ENCODE assay signal across 8 cellular contexts in genomic region chr6:155315516-155315871, GRCh38. TPM values are rescaled to one million over a fixed set of nuclear protein-coding genes. Genes with fewer than 3 reads are reported as not detected.
DNase-seq lines count a peak whose midpoint lies in the region; ATAC-seq and TF ChIP-seq lines count a peak whose summit lies in the region.

No MANE protein-coding gene starts in this region.

- H3K36me3 ChIP-seq in SU-DHL-6 (ENCODE audit: low read length), result peaks cover 16% of the 10 kb centered on the region; the same call in 1 of the 2 replicates

- TF ChIP-seq CTCF in SU-DHL-6 (IDR thresholded peaks at IDR 0.05; ENCODE audit: insufficient read depth, low read length, poor library complexity, severe bottlenecking) (no peak), fibroblast of villous mesenchyme (IDR thresholded peaks at IDR 0.05; ENCODE audit: insufficient read depth, low read depth, low read length) (no peak)

- no peaks in the 10 kb centered on the region for H3K9me2 ChIP-seq in SU-DHL-6 (replicated peaks; ENCODE audit: insufficient read depth, low read length)

- H3K27me3 Mint-ChIP-seq in stimulated activated memory B cell treated with anti-CD40 and anti-IgM and Interleukin-4, amounts not matched to agents 10 μg/mL and 1 μg/mL and 100 μg/mL, for 72 hours, result no peaks in the 10 kb centered on the region

- peaks cover 29% of the 10 kb centered on the region for H3K4me1 Mint-ChIP-seq in stimulated activated memory B cell treated with anti-CD40 and anti-IgM and Interleukin-4, amounts not matched to agents 10 μg/mL and 1 μg/mL and 100 μg/mL, for 72 hours

- H3K27ac Mint-ChIP-seq in stimulated activated memory B cell treated with anti-CD40 and anti-IgM and Interleukin-4, amounts not matched to agents 10 μg/mL and 1 μg/mL and 100 μg/mL, for 72 hours, result peak overlapping the region; percentile 93

- peak overlapping the region; percentile 29 for H2AFZ ChIP-seq in SU-DHL-6 (ENCODE audit: low read depth, low read length, severe bottlenecking)

- peak overlapping the region; percentile 59 for H3K9ac ChIP-seq in SU-DHL-6 (ENCODE audit: low read length)

- peak overlapping the region; percentile 60 for H3K4me3 ChIP-seq in SU-DHL-6 (ENCODE audit: insufficient read depth, low read length, poor library complexity, severe bottlenecking)
- peak overlapping the region; percentile 97 for H3K4me3 ChIP-seq in fibroblast of villous mesenchyme (ENCODE audit: low read depth, low read length)

- DNase-seq in NCI-H82 (lab: John Stamatoyannopoulos, UW) (peak; percentile 24), NCI-H82 treated with DMSO at 0.1 percent for 48 hours (lab: John Stamatoyannopoulos, UW; ENCODE audit: unreplicated experiment) (no peak), fibroblast of villous mesenchyme (ENCODE audit: low read depth) (peak; percentile 47), GM19238 (ENCODE audit: insufficient read length, low spot score) (no peak), SW480 (ENCODE audit: low spot score) (no peak), mucosa of gallbladder (ENCODE audit: low spot score) (no peak)

- H4K20me1 ChIP-seq in SU-DHL-6 (ENCODE audit: low read depth, low read length), result no peaks in the 10 kb centered on the region

- H3K4me3 Mint-ChIP-seq in stimulated activated memory B cell treated with anti-CD40 and anti-IgM and Interleukin-4, amounts not matched to agents 10 μg/mL and 1 μg/mL and 100 μg/mL, for 72 hours, result peak overlapping the region; percentile 97

- peaks cover 29% of the 10 kb centered on the region for H3F3A ChIP-seq in SU-DHL-6 (ENCODE audit: insufficient read depth)

- peak overlapping the region; percentile 92 for H3K27ac ChIP-seq in SU-DHL-6 (ENCODE audit: low read depth, low read length)

- no peaks in the 10 kb centered on the region for H3K9me3 Mint-ChIP-seq in stimulated activated memory B cell treated with anti-CD40 and anti-IgM and Interleukin-4, amounts not matched to agents 10 μg/mL and 1 μg/mL and 100 μg/mL, for 72 hours

- H3K36me3 Mint-ChIP-seq in stimulated activated memory B cell treated with anti-CD40 and anti-IgM and Interleukin-4, amounts not matched to agents 10 μg/mL and 1 μg/mL and 100 μg/mL, for 72 hours, result peaks cover 2% of the 10 kb centered on the region

- no peaks in the 10 kb centered on the region for H3K27me3 ChIP-seq in SU-DHL-6 (ENCODE audit: low read length)

- peaks cover 37% of the 10 kb centered on the region for H3K79me2 ChIP-seq in SU-DHL-6 (ENCODE audit: insufficient read depth, low read length)

- H3K4me2 ChIP-seq in SU-DHL-6 (ENCODE audit: low read depth, low read length, poor library complexity, severe bottlenecking), result peak overlapping the region; percentile 95

- no peaks in the 10 kb centered on the region for H3K9me3 ChIP-seq in SU-DHL-6 (ENCODE audit: insufficient read depth, low read length)

- ATAC-seq in stimulated activated memory B cell treated with anti-CD40 and anti-IgM and Interleukin-4, amounts not matched to agents 10 μg/mL and 1 μg/mL and 100 μg/mL, for 72 hours, result no peak

RNA-seq across cellular contexts. Expression of gene TFB1M, which starts 1.2 kb away (rescaled TPM):
- total RNA-seq in fibroblast of villous mesenchyme, result 29.0 and 29.8 TPM in 2 replicates
- 17.6 TPM for total RNA-seq in mucosa of gallbladder

RNA-seq across cellular contexts. Expression of gene CLDN20, which starts 51.7 kb away (rescaled TPM):
- total RNA-seq in fibroblast of villous mesenchyme, result not detected in 2 replicates
- 0.23 TPM for total RNA-seq in mucosa of gallbladder

Comparison
In these comparisons a context has a peak if more than half of its experiments do, and no peak if none do; other contexts are left out.
1. DNase-seq: peak in NCI-H82 (single experiment) and fibroblast of villous mesenchyme (single experiment); none in NCI-H82 treated with DMSO at 0.1 percent for 48 hours (single experiment), GM19238 (single experiment), SW480 (single experiment) and mucosa of gallbladder (single experiment).